In genomic region chr18:808502-808901, GRCh38 we compare ENCODE assay signal across 13 cellular contexts. TPM values are rescaled to one million over a fixed set of nuclear protein-coding genes. Genes with fewer than 3 reads are reported as not detected.
A peak's percentile ranks its signal among the peaks of the same experiment; 100 is the strongest.
DNase-seq lines count a peak whose midpoint lies in the region; ATAC-seq and TF ChIP-seq lines count a peak whose summit lies in the region.
"Had no signal": no experiment of that assay in that cellular context is flagged by ENCODE, and none has a peak within 500 bp of the region (broad histone marks: within the 10 kb centered on the region; RNA-seq: fewer than 3 reads in every experiment).

No MANE protein-coding gene starts in this region.

- H3K27ac Mint-ChIP-seq in T-cell = peak overlapping the region; percentile 47 to 54
- H3K27ac Mint-ChIP-seq: T-helper 17 cell had no signal

- TF ChIP-seq CTCF in esophagus muscularis mucosa (IDR thresholded peaks at IDR 0.05) = no peak

- no peaks in the 10 kb centered on the region for H3K9me3 ChIP-seq in esophagus muscularis mucosa
- no peaks in the 10 kb centered on the region for H3K9me3 ChIP-seq in skeletal muscle satellite cell (replicated peaks; ENCODE audit: low read length)

- H3K27ac ChIP-seq in esophagus muscularis mucosa (replicated peaks in 1 of 4) = peak overlapping the region in 3 of 4 donors; percentile 48 to 56 (median 52)

- H3K4me3 ChIP-seq in esophagus muscularis mucosa = peak overlapping the region in 1 of 4 donors; percentile 17
- no peak overlapping the region for H3K4me3 ChIP-seq in skeletal muscle satellite cell (ENCODE audit: low read length)
- H3K4me3 ChIP-seq: smooth muscle cell had no signal

- no peak overlapping the region for H3K9ac ChIP-seq in skeletal muscle satellite cell (ENCODE audit: low read depth, low read length)

- no peak for DNase-seq in activated T-cell treated with anti-CD3 and anti-CD28 coated beads, Interleukin-2, amount 50 U/mL, for 4 hours
- DNase-seq in activated T-cell treated with anti-CD3 and anti-CD28 coated beads, Interleukin-2, amount 50 U/mL, for 48 hours = no peak
- DNase-seq in T-cell (no peak), esophagus muscularis mucosa (ENCODE audit: extremely low spot score) (no peak)
- DNase-seq: activated CD4-positive, alpha-beta T cell treated with anti-CD3 and anti-CD28 coated beads, Interleukin-2, amount 50 U/mL, for 1 hour; activated gamma-delta T cell; GOT3; T-helper 17 cell had no signal

- CTCF ChIA-PET in T-cell (lab: Charles Lee) = interaction anchor here (0.9 to 1.7 kb wide), 4 partner anchors 23 to 66 kb away, joined by 4 to 13 read pairs (median 5); no protein-coding TSS in a partner anchor

- peaks cover 68% of the 10 kb centered on the region for H3K4me1 Mint-ChIP-seq in activated T-cell treated with anti-CD3 and anti-CD28 coated beads, Interleukin-2, amount 50 U/mL, for 4 hours (ENCODE audit: low read depth)
- peaks cover 71 to 77% (median 74%) of the 10 kb centered on the region in 3 donors for H3K4me1 Mint-ChIP-seq in T-cell

- no peak for TF ChIP-seq POLR2A in esophagus muscularis mucosa (IDR thresholded peaks at IDR 0.05; ENCODE audit: low read depth)

- peak overlapping the region; percentile 46 for H3K4me2 ChIP-seq in skeletal muscle satellite cell (ENCODE audit: low read length)
- H3K4me2 ChIP-seq: smooth muscle cell had no signal

- POLR2A ChIA-PET in T-cell (lab: Charles Lee) = no interaction called here

- H3K36me3 Mint-ChIP-seq in activated T-cell treated with anti-CD3 and anti-CD28 coated beads, Interleukin-2, amount 50 U/mL, for 4 hours (ENCODE audit: insufficient read depth) = no peaks in the 10 kb centered on the region
- H3K36me3 Mint-ChIP-seq in T-cell = no peaks in the 10 kb centered on the region

- H3K4me1 ChIP-seq in esophagus muscularis mucosa (peaks cover 30 to 76% (median 67%) of the 10 kb centered on the region in 4 donors), skeletal muscle satellite cell (ENCODE audit: control insufficient read depth, insufficient read depth, low read length) (peaks cover 37% of the 10 kb centered on the region)

- no peaks in the 10 kb centered on the region for H3K27me3 Mint-ChIP-seq in activated T-cell treated with anti-CD3 and anti-CD28 coated beads, Interleukin-2, amount 50 U/mL, for 4 hours (ENCODE audit: low read depth)
- H3K27me3 Mint-ChIP-seq in T-cell = peaks cover 0 to 2% of the 10 kb centered on the region in 2 donors

- no peak for ATAC-seq in activated T-cell treated with anti-CD3 and anti-CD28 coated beads, Interleukin-2, amount 50 U/mL, for 4 hours
- ATAC-seq in T-cell (replicated peaks in 1 of 4) = no peak
- ATAC-seq in HG03039 (IDR thresholded peaks at IDR 0.05; ENCODE audit: unreplicated experiment) = no peak
- no peak for ATAC-seq in GM21423 (IDR thresholded peaks at IDR 0.05; ENCODE audit: unreplicated experiment)
- ATAC-seq in GM19328 (IDR thresholded peaks at IDR 0.05; ENCODE audit: unreplicated experiment) = no peak
- ATAC-seq: T-helper 17 cell had no signal

- WGBS in esophagus muscularis mucosa = 57% methylated on average over 2 of the region's 2 CpGs

- H3K36me3 ChIP-seq in esophagus muscularis mucosa (no peaks in the 10 kb centered on the region), skeletal muscle satellite cell (ENCODE audit: insufficient read depth, low read length) (no peaks in the 10 kb centered on the region)

- no peak for TF ChIP-seq EP300 in esophagus muscularis mucosa (IDR thresholded peaks at IDR 0.05)

- peak overlapping the region; percentile 41 for H3K4me3 Mint-ChIP-seq in activated T-cell treated with anti-CD3 and anti-CD28 coated beads, Interleukin-2, amount 50 U/mL, for 4 hours
- H3K4me3 Mint-ChIP-seq in T-cell = peak overlapping the region in 2 of 3 donors; percentile 30 to 34
- H3K4me3 Mint-ChIP-seq: T-helper 17 cell had no signal

- intact Hi-C loops in esophagus muscularis mucosa (cut with DNase I) = no loop called here

- H3K27me3 ChIP-seq in esophagus muscularis mucosa (no peaks in the 10 kb centered on the region), skeletal muscle satellite cell (ENCODE audit: control insufficient read depth, insufficient read depth, low read length) (no peaks in the 10 kb centered on the region)

- peaks cover 4% of the 10 kb centered on the region for H3K9me3 Mint-ChIP-seq in activated T-cell treated with anti-CD3 and anti-CD28 coated beads, Interleukin-2, amount 50 U/mL, for 4 hours
- no peaks in the 10 kb centered on the region for H3K9me3 Mint-ChIP-seq in T-cell

RNA-seq across cellular contexts. Expression of gene YES1, which starts 3.5 kb away (rescaled TPM):
- 10 to 100 TPM in 1 of 3 donors, 1 to 10 TPM in 2; 7.9 to 11.3 (median 8.1) TPM for total RNA-seq in activated T-cell treated with anti-CD3 and anti-CD28 coated beads, Interleukin-2, amount 50 U/mL, for 4 hours
- total RNA-seq in T-cell (10 to 100 TPM in 2 of 5 donors, 1 to 10 TPM in 3; 7.4 to 16.3 (median 8.2) TPM), esophagus muscularis mucosa (100 to 1,000 TPM in 3 of 4 donors, 10 to 100 TPM in 1; 94.6 to 143 (median 116) TPM)
- 86.7 and 110 TPM in 2 replicates for total RNA-seq in skeletal muscle satellite cell (2012; rRNA removed)

Comparison
In these comparisons a context has a peak if more than half of its experiments do, and no peak if none do; other contexts are left out.
1. RNA of gene YES1, which starts 3.5 kb away (total RNA-seq): 94.6 to 143 TPM in esophagus muscularis mucosa; 7.4 to 16.3 TPM in T-cell and 7.9 to 11.3 TPM in activated T-cell treated with anti-CD3 and anti-CD28 coated beads, Interleukin-2, amount 50 U/mL, for 4 hours; every median in the first group is over 4 times any median in the second.